In genomic region chr10:100338434-100339036, GRCh38 we compare ENCODE assay signal across 8 cellular contexts. TPM values are rescaled to one million over a fixed set of nuclear protein-coding genes. Genes with fewer than 3 reads are reported as not detected.
DNase-seq lines count a peak whose midpoint lies in the region; ATAC-seq and TF ChIP-seq lines count a peak whose summit lies in the region.

No MANE protein-coding gene starts in this region.

- ATAC-seq in lung (ENCODE audit: insufficient read depth, low FRiP score) (peak; percentile 83), HG02571 (IDR thresholded peaks at IDR 0.05; ENCODE audit: unreplicated experiment) (no peak)

- 57 to 80% methylated on average over 4 of the region's 4 CpGs for WGBS in lung, 2 donors

- peaks cover 0 to 3% of the 10 kb centered on the region in 2 donors for H3K4me1 ChIP-seq in lung (ENCODE audit: control insufficient read depth in 2 of 2, insufficient read depth in 2 of 2, low read length in 2 of 2)

- H3K9me3 ChIP-seq in lung (ENCODE audit: control insufficient read depth in 2 of 2, insufficient read depth in 1 of 2, low read length in 1 of 2), result no peaks in the 10 kb centered on the region

- H3K4me3 ChIP-seq in coronary artery (no peak overlapping the region), lung (no peak overlapping the region)

- H3K27ac ChIP-seq in coronary artery (no peak overlapping the region), lung (ENCODE audit: low read depth in 1 of 2, low read length in 1 of 2) (no peak overlapping the region)

- peak; percentile 85 for TF ChIP-seq CTCF in coronary artery (IDR thresholded peaks at IDR 0.05)
- peak; percentile 81 for TF ChIP-seq CTCF in lung (IDR thresholded peaks at IDR 0.05; ENCODE audit: control extremely low read depth, extremely low read depth)

- no peaks in the 10 kb centered on the region for H3K36me3 ChIP-seq in lung (ENCODE audit: control insufficient read depth in 2 of 2, insufficient read depth in 2 of 2, low read length in 2 of 2)

- DNase-seq in COR-L47 (lab: John Stamatoyannopoulos, UW) (peak; percentile 38), HCEC 1CT (peak; percentile 30), NCI-H446 (lab: John Stamatoyannopoulos, UW) (peak; percentile 39 to 67), coronary artery (ENCODE audit: low spot score) (peak; percentile 82), lung (ENCODE audit: low spot score) (peak; percentile 76)
- peak; percentile 82 for DNase-seq in activated CD4-positive, alpha-beta T cell treated with anti-CD3 and anti-CD28 coated beads, Interleukin-2, amount 50 U/mL, for 1 hour
- DNase-seq in stimulated activated CD8-positive, alpha-beta memory T cell treated with anti-CD3 and anti-CD28 coated beads, Interleukin-15, amount 100 ng/mL, for 4 hours (ENCODE audit: low read depth in 2 of 2), result peak; percentile 45 to 62

- H3K27me3 ChIP-seq in lung (ENCODE audit: control insufficient read depth, insufficient read depth), result no peaks in the 10 kb centered on the region

RNA-seq across cellular contexts. Expression of gene SCD, which starts 8.5 kb away (rescaled TPM):
- 100 to 1,000 TPM; 334 to 383 TPM for total RNA-seq in lung
- polyA plus RNA-seq in lung, result 100 to 1,000 TPM; 136 to 144 TPM

RNA-seq across cellular contexts. Expression of gene PKD2L1, which starts 8.5 kb away (rescaled TPM):
- 1 to 10 TPM in 1 of 2 donors, under 1 TPM in 1; 0.46 to 1.1 TPM for total RNA-seq in lung
- 1 to 10 TPM in 1 of 2 donors, under 1 TPM in 1; 0.88 to 1.5 TPM for polyA plus RNA-seq in lung

RNA-seq across cellular contexts. Expression of gene BLOC1S2, which starts 52.1 kb away (rescaled TPM):
- total RNA-seq in lung, result 10 to 100 TPM; 18.0 to 44.4 TPM
- 10 to 100 TPM; 49.7 to 54.2 TPM for polyA plus RNA-seq in lung

Comparison
In these comparisons a context has a peak if more than half of its experiments do, and no peak if none do; other contexts are left out.
1. DNase-seq: peak in every context shown above with its lines; median percentile 82 in activated CD4-positive, alpha-beta T cell treated with anti-CD3 and anti-CD28 coated beads, Interleukin-2, amount 50 U/mL, for 1 hour; 82 in coronary artery; 76 in lung; 54 in stimulated activated CD8-positive, alpha-beta memory T cell treated with anti-CD3 and anti-CD28 coated beads, Interleukin-15, amount 100 ng/mL, for 4 hours; 53 in NCI-H446; 38 in COR-L47; 30 in HCEC 1CT.